ENCODE assay signal across 13 cellular contexts in the genomic region with DNA sequence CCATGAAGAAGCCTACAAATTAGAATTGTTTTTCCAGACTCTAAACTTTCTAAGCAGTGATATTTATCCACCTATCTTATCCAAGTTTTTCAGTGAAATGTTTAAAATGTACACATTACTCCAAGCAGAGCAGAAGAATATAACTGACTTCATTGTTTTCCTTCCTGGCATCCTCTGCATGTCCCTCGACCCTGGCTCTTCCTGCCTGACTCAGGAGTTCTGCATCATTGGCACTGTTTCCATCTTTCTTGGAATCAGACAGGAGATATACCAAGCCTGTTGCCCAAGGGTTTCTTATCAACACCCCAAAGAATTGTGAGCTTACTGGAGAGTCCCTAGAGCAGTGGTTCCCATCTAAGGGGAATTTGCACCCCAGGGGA.
A peak's percentile ranks its signal among the peaks of the same experiment; 100 is the strongest.
DNase-seq lines count a peak whose midpoint lies in the region; ATAC-seq, FAIRE-seq and TF ChIP-seq lines count a peak whose summit lies in the region.
"Had no signal": no experiment of that assay in that cellular context is flagged by ENCODE, and none has a peak within 500 bp of the region (broad histone marks: within the 10 kb centered on the region; RNA-seq: fewer than 3 reads in every experiment).

No MANE protein-coding gene starts in this region.

- peak; percentile 51 for DNase-seq in A172 (ENCODE audit: low spot score)
- no peak for DNase-seq in H54 (ENCODE audit: insufficient read length, low spot score)
- peak; percentile 51 for DNase-seq in adipocyte (ENCODE audit: low read depth)
- no peak for DNase-seq in glutamatergic neuron
- DNase-seq in NCI-H146 (lab: John Stamatoyannopoulos, UW): no peak
- DNase-seq in RKO (ENCODE audit: low spot score): no peak
- DNase-seq: activated CD8-positive, alpha-beta memory T cell treated with anti-CD3 and anti-CD28 coated beads, Interleukin-2, amount 50 U/mL, for 48 hours; T-helper 9 cell had no signal

- H3K4me1 Mint-ChIP-seq in glutamatergic neuron (ENCODE audit: low read depth, unreplicated experiment): peaks cover 26% of the 10 kb centered on the region

- H3K9me3 Mint-ChIP-seq in glutamatergic neuron (ENCODE audit: unreplicated experiment): no peaks in the 10 kb centered on the region

- H3K9me3 ChIP-seq in adipocyte (ENCODE audit: control insufficient read depth, low read length): no peaks in the 10 kb centered on the region
- H3K9me3 ChIP-seq: vagina had no signal

- H3K27me3 Mint-ChIP-seq in glutamatergic neuron (ENCODE audit: unreplicated experiment): peaks cover 6% of the 10 kb centered on the region

- H3K4me3 ChIP-seq in adipocyte (ENCODE audit: low read length): no peak overlapping the region
- H3K4me3 ChIP-seq: skin epidermis, vagina had no signal

- no peak for ATAC-seq in GM21528 (IDR thresholded peaks at IDR 0.05; ENCODE audit: low FRiP score, unreplicated experiment)
- ATAC-seq in GM21529 (IDR thresholded peaks at IDR 0.05; ENCODE audit: unreplicated experiment): no peak

- H3K4me3 Mint-ChIP-seq in glutamatergic neuron (ENCODE audit: unreplicated experiment): peak overlapping the region; percentile 35

- peaks cover 16% of the 10 kb centered on the region for H3K4me1 ChIP-seq in adipocyte (ENCODE audit: control insufficient read depth, insufficient read depth, low read length)
- H3K4me1 ChIP-seq: vagina had no signal

- peak; percentile 33 for FAIRE-seq in H54 (lab: Jason Lieb, UNC)
- FAIRE-seq: G401.6 had no signal

- no peak overlapping the region for H3K9ac ChIP-seq in adipocyte (ENCODE audit: low read length)

- TF ChIP-seq POLR2A in H54 (IDR thresholded peaks at IDR 0.05; ENCODE audit: low read depth, low read length): no peak

- H3K36me3 ChIP-seq in adipocyte (ENCODE audit: control insufficient read depth, insufficient read depth, low read length, severe bottlenecking): no peaks in the 10 kb centered on the region
- H3K36me3 ChIP-seq: vagina had no signal

- H3K27me3 ChIP-seq in adipocyte (replicated peaks; ENCODE audit: control insufficient read depth, insufficient read depth, low read length): no peaks in the 10 kb centered on the region
- H3K27me3 ChIP-seq: vagina had no signal

- peak overlapping the region; percentile 80 for H3K27ac Mint-ChIP-seq in glutamatergic neuron (ENCODE audit: unreplicated experiment)

- H3K36me3 Mint-ChIP-seq in glutamatergic neuron (ENCODE audit: unreplicated experiment): no peaks in the 10 kb centered on the region

- TF ChIP-seq CTCF in glutamatergic neuron (IDR thresholded peaks at IDR 0.05; ENCODE audit: partially characterized antibody, unreplicated experiment): no peak

Comparison
In these comparisons a context has a peak if more than half of its experiments do, and no peak if none do; other contexts are left out.
1. DNase-seq: peak in A172 (single experiment) and adipocyte (single experiment); none in H54 (single experiment), glutamatergic neuron (single experiment), NCI-H146 (single experiment) and RKO (single experiment).